Comparison of ENCODE assay signal across 19 cellular contexts in genomic region chr16:10767127-10767526, GRCh38. TPM values are rescaled to one million over a fixed set of nuclear protein-coding genes. Genes with fewer than 3 reads are reported as not detected.
A peak's percentile ranks its signal among the peaks of the same experiment; 100 is the strongest.
DNase-seq lines count a peak whose midpoint lies in the region; ATAC-seq and TF ChIP-seq lines count a peak whose summit lies in the region.
"Had no signal": no experiment of that assay in that cellular context is flagged by ENCODE, and none has a peak within 500 bp of the region (broad histone marks: within the 10 kb centered on the region; RNA-seq: fewer than 3 reads in every experiment).

No MANE protein-coding gene starts in this region.

- TF ChIP-seq CTCF in natural killer cell (IDR thresholded peaks at IDR 0.05) (no peak), upper lobe of right lung (IDR thresholded peaks at IDR 0.05) (no peak)

- H3K27ac Mint-ChIP-seq in natural killer cell, result peak overlapping the region; percentile 58 to 97
- H3K27ac Mint-ChIP-seq in natural killer cell treated with Interleukin-12 subunit alpha and Interleukin-12 subunit beta and Interleukin-15 and Interleukin-18, amount 100 ng/mL, for 72 hours, result peak overlapping the region in 1 of 2 donors; percentile 81
- peak overlapping the region; percentile 60 for H3K27ac Mint-ChIP-seq in memory B cell
- H3K27ac Mint-ChIP-seq: H9 had no signal

- H3K27me3 ChIP-seq in upper lobe of right lung, result no peaks in the 10 kb centered on the region
- H3K27me3 ChIP-seq: BE2C had no signal

- H3K4me1 Mint-ChIP-seq in natural killer cell, result peaks cover 57 to 76% of the 10 kb centered on the region in 2 donors
- peaks cover 39 to 56% of the 10 kb centered on the region in 2 donors for H3K4me1 Mint-ChIP-seq in natural killer cell treated with Interleukin-12 subunit alpha and Interleukin-12 subunit beta and Interleukin-15 and Interleukin-18, amount 100 ng/mL, for 72 hours (ENCODE audit: low read depth in 2 of 2)
- H3K4me1 Mint-ChIP-seq in memory B cell, result peaks cover 16% of the 10 kb centered on the region
- H3K4me1 Mint-ChIP-seq: H9 had no signal

- peaks cover 41% of the 10 kb centered on the region for H3K36me3 ChIP-seq in upper lobe of right lung

- DNase-seq in natural killer cell (no peak), SK-N-DZ (ENCODE audit: low spot score) (peak; percentile 20), memory B cell (ENCODE audit: low spot score in 2 of 2) (no peak), upper lobe of right lung (no peak), hypothalamus (lab: John Stamatoyannopoulos, UW) (no peak)
- DNase-seq in natural killer cell treated with Interleukin-12 subunit alpha and Interleukin-12 subunit beta and Interleukin-15 and Interleukin-18, amount 100 ng/mL, for 72 hours (ENCODE audit: low spot score), result no peak
- DNase-seq: ACHN; BE2C; Calu3; CD4-positive, CD25-positive, alpha-beta regulatory T cell; DMS153; DMS79 treated with DMSO at 0.1 percent for 48 hours; EL; GOT3; H9 had no signal

- intact Hi-C loops in natural killer cell (cut with micrococcal nuclease), result loop anchor here (5.0 kb wide), 2 partner anchors 110 to 150 kb away; partner anchors contain the start of gene CIITA
- intact Hi-C loops in upper lobe of right lung (cut with DNase I), result loop anchor here (10.0 kb wide), 1 partner anchor 148 kb away; no protein-coding TSS in a partner anchor

- ATAC-seq in natural killer cell, result no peak
- no peak for ATAC-seq in natural killer cell treated with Interleukin-12 subunit alpha and Interleukin-12 subunit beta and Interleukin-15 and Interleukin-18, amount 100 ng/mL, for 72 hours
- ATAC-seq in memory B cell (ENCODE audit: low read depth), result no peak
- ATAC-seq in upper lobe of right lung, result peak; percentile 9
- ATAC-seq in HG03159 (IDR thresholded peaks at IDR 0.05; ENCODE audit: unreplicated experiment), result no peak
- no peak for ATAC-seq in HG03045 (IDR thresholded peaks at IDR 0.05; ENCODE audit: unreplicated experiment)
- ATAC-seq: HepG2 had no signal

- no peak overlapping the region for H3K4me3 ChIP-seq in upper lobe of right lung

- H3K27me3 Mint-ChIP-seq in natural killer cell (ENCODE audit: low read depth in 2 of 2) (no peaks in the 10 kb centered on the region), memory B cell (no peaks in the 10 kb centered on the region)
- no peaks in the 10 kb centered on the region for H3K27me3 Mint-ChIP-seq in natural killer cell treated with Interleukin-12 subunit alpha and Interleukin-12 subunit beta and Interleukin-15 and Interleukin-18, amount 100 ng/mL, for 72 hours
- H3K27me3 Mint-ChIP-seq: CD4-positive, CD25-positive, alpha-beta regulatory T cell had no signal

- no peak overlapping the region for H3K4me3 Mint-ChIP-seq in natural killer cell
- H3K4me3 Mint-ChIP-seq in natural killer cell treated with Interleukin-12 subunit alpha and Interleukin-12 subunit beta and Interleukin-15 and Interleukin-18, amount 100 ng/mL, for 72 hours, result no peak overlapping the region
- no peak overlapping the region for H3K4me3 Mint-ChIP-seq in memory B cell
- H3K4me3 Mint-ChIP-seq: CD4-positive, CD25-positive, alpha-beta regulatory T cell; H9 had no signal

- H3K27ac ChIP-seq in upper lobe of right lung, result no peak overlapping the region

- H3K4me1 ChIP-seq in upper lobe of right lung, result no peaks in the 10 kb centered on the region
- H3K4me1 ChIP-seq: BE2C had no signal

- H3K36me3 Mint-ChIP-seq in natural killer cell, result no peaks in the 10 kb centered on the region
- H3K36me3 Mint-ChIP-seq in natural killer cell treated with Interleukin-12 subunit alpha and Interleukin-12 subunit beta and Interleukin-15 and Interleukin-18, amount 100 ng/mL, for 72 hours, result no peaks in the 10 kb centered on the region
- peaks cover 21% of the 10 kb centered on the region for H3K36me3 Mint-ChIP-seq in memory B cell

- no peaks in the 10 kb centered on the region for H3K9me3 Mint-ChIP-seq in natural killer cell
- no peaks in the 10 kb centered on the region for H3K9me3 Mint-ChIP-seq in natural killer cell treated with Interleukin-12 subunit alpha and Interleukin-12 subunit beta and Interleukin-15 and Interleukin-18, amount 100 ng/mL, for 72 hours
- H3K9me3 Mint-ChIP-seq in memory B cell, result no peaks in the 10 kb centered on the region

- H3K9me3 ChIP-seq in upper lobe of right lung, result no peaks in the 10 kb centered on the region
- H3K9me3 ChIP-seq: BE2C had no signal

RNA-seq across cellular contexts. Expression of gene NUBP1, which starts 23.5 kb away (rescaled TPM):
- total RNA-seq in natural killer cell (10 to 100 TPM; 19.3 to 25.6 (median 20.5) TPM), upper lobe of right lung (33.7 TPM)
- total RNA-seq in natural killer cell treated with Interleukin-12 subunit alpha and Interleukin-12 subunit beta and Interleukin-15 and Interleukin-18, amount 100 ng/mL, for 72 hours, result 10 to 100 TPM; 31.8 to 41.3 TPM
- polyA plus RNA-seq in SK-N-DZ (2014; cell fraction: cytosol; rRNA removed), result 25.6 and 34.3 TPM in 2 replicates
- polyA plus RNA-seq in SK-N-DZ (2014; cell fraction: nucleus; rRNA removed), result 12.4 and 17.9 TPM in 2 replicates

RNA-seq across cellular contexts. Expression of gene TVP23A, which starts 51.5 kb away (rescaled TPM):
- not detected for total RNA-seq in natural killer cell
- total RNA-seq in natural killer cell treated with Interleukin-12 subunit alpha and Interleukin-12 subunit beta and Interleukin-15 and Interleukin-18, amount 100 ng/mL, for 72 hours, result under 1 TPM in 1 of 2 donors, not detected in 1; 0.50 TPM
- 4.6 and 7.7 TPM in 2 replicates for polyA plus RNA-seq in SK-N-DZ (2014; cell fraction: cytosol; rRNA removed)
- 3.8 and 4.4 TPM in 2 replicates for polyA plus RNA-seq in SK-N-DZ (2014; cell fraction: nucleus; rRNA removed)
- 0.69 TPM for total RNA-seq in upper lobe of right lung
- total RNA-seq: A172, HepG2 had no signal
- polyA plus RNA-seq: CD4-positive, CD25-positive, alpha-beta regulatory T cell; HepG2 had no signal
